Comparison of ENCODE assay signal across 27 cellular contexts in genomic region chr7:16187131-16187530, GRCh38.
"Had no signal": no experiment of that assay in that cellular context is flagged by ENCODE, and none has a peak within 500 bp of the region (broad histone marks: within the 10 kb centered on the region; RNA-seq: fewer than 3 reads in every experiment).

No MANE protein-coding gene starts in this region.

- ATAC-seq: activated CD8-positive, alpha-beta T cell treated with anti-CD3 and anti-CD28 coated beads, Interleukin-2, amount 10 ng/mL, durations not matched to agents 7 days and 5 days; K562; Panc1 had no signal

- FAIRE-seq: astrocyte, K562 had no signal

- H3K4me3 ChIP-seq: adrenal gland, K562 had no signal

- H3K4me1 ChIP-seq: adrenal gland had no signal

- H3K27me3 ChIP-seq: adrenal gland, brain microvascular endothelial cell had no signal

- H3K9me3 ChIP-seq: adrenal gland had no signal

- DNase-seq: activated CD4-positive, alpha-beta T cell treated with anti-CD3 and anti-CD28 coated beads, Interleukin-2, amount 10 ng/mL, durations not matched to agents 24 days and 14 days; activated CD4-positive, alpha-beta T cell treated with anti-CD3 and anti-CD28 coated beads, Interleukin-2, amount 50 U/mL, for 4 hours; activated CD8-positive, alpha-beta T cell treated with anti-CD3 and anti-CD28 coated beads, Interleukin-2, amount 10 ng/mL, durations not matched to agents 7 days and 5 days; activated gamma-delta T cell; activated naive CD4-positive, alpha-beta T cell treated with Interleukin-2 at 50 U/mL for 16 hours; activated naive CD8-positive, alpha-beta T cell treated with anti-CD3 and anti-CD28 coated beads, Interleukin-2, amount 10 ng/mL, durations not matched to agents 7 days and 5 days; activated T-cell treated with anti-CD3 and anti-CD28 coated beads, Interleukin-2, amount 50 U/mL, for 24 hours; adrenal gland; brain microvascular endothelial cell; central memory CD4-positive, alpha-beta T cell; IMR-90; NCI-H1092 treated with DMSO at 0.1 percent for 48 hours; NCI-H1417; NCI-H1930; NCI-H2081 treated with DMSO at 0.1 percent for 48 hours; NCI-H226; NCI-H446 treated with DMSO at 0.1 percent for 48 hours; NCI-H69; RPMI8226; SHP77 treated with DMSO at 0.1 percent for 48 hours; SW 1271; T-helper 1 cell; T-helper 2 cell; T-helper 9 cell had no signal

- H3K36me3 ChIP-seq: adrenal gland, brain microvascular endothelial cell had no signal

- H3K27ac ChIP-seq: adrenal gland, brain microvascular endothelial cell had no signal
